13 cellular contexts compared by ENCODE assay signal in genomic region chr1:235953801-235954200, GRCh38.
A peak's percentile ranks its signal among the peaks of the same experiment; 100 is the strongest.
DNase-seq lines count a peak whose midpoint lies in the region; ATAC-seq and TF ChIP-seq lines count a peak whose summit lies in the region.
"Had no signal": no experiment of that assay in that cellular context is flagged by ENCODE, and none has a peak within 500 bp of the region (broad histone marks: within the 10 kb centered on the region; RNA-seq: fewer than 3 reads in every experiment).

No MANE protein-coding gene starts in this region.

- H3K4me3 ChIP-seq in OCI-LY3 (ENCODE audit: low read length): peak overlapping the region; percentile 54; the same call in 1 of the 2 replicates
- H3K4me3 ChIP-seq in neutrophil (ENCODE audit: low read depth in 1 of 2, low read length in 1 of 2): peak overlapping the region; percentile 55 to 57
- H3K4me3 ChIP-seq: K562, right atrium auricular region had no signal

- H3K36me3 ChIP-seq in OCI-LY3 (replicated peaks; ENCODE audit: low read depth, low read length) (no peaks in the 10 kb centered on the region), neutrophil (no peaks in the 10 kb centered on the region)
- H3K36me3 ChIP-seq: right atrium auricular region had no signal

- TF ChIP-seq CTCF in OCI-LY3 (IDR thresholded peaks at IDR 0.05; ENCODE audit: low read depth, low read length) (no peak), chondrocyte (IDR thresholded peaks at IDR 0.05) (no peak), neutrophil (IDR thresholded peaks at IDR 0.05) (no peak)

- H3K27me3 Mint-ChIP-seq in chondrocyte (ENCODE audit: low read depth): no peaks in the 10 kb centered on the region

- H3K36me3 Mint-ChIP-seq in chondrocyte (ENCODE audit: low read depth): peaks cover 3% of the 10 kb centered on the region

- DNase-seq in Caki2 (ENCODE audit: low read depth): peak; percentile 16
- DNase-seq in chondrocyte (ENCODE audit: low spot score): no peak
- no peak for DNase-seq in DMS 273 (lab: John Stamatoyannopoulos, UW; ENCODE audit: unreplicated experiment)
- DNase-seq in pons (ENCODE audit: low spot score): no peak
- DNase-seq in NCI-H774 (lab: John Stamatoyannopoulos, UW): no peak
- DNase-seq: activated effector memory CD4-positive, alpha-beta T cell treated with anti-CD3 and anti-CD28 coated beads, Interleukin-2, amount 50 U/mL, for 16 hours; left ventricle myocardium superior; NCI-H446 treated with DMSO at 0.1 percent for 48 hours had no signal

- H3K79me2 ChIP-seq in OCI-LY3 (ENCODE audit: low read length): no peaks in the 10 kb centered on the region

- H3K27me3 ChIP-seq in OCI-LY3 (ENCODE audit: low read depth, low read length) (peaks cover 58% of the 10 kb centered on the region), neutrophil (no peaks in the 10 kb centered on the region)
- H3K27me3 ChIP-seq: right atrium auricular region had no signal

- H3K4me1 ChIP-seq in OCI-LY3 (ENCODE audit: low read length) (peaks cover 29% of the 10 kb centered on the region), neutrophil (ENCODE audit: control insufficient read depth in 1 of 2, insufficient read depth in 1 of 2, low read depth in 1 of 2, low read length in 1 of 2) (peaks cover 90 to 95% of the 10 kb centered on the region in 2 experiments)
- H3K4me1 ChIP-seq: right atrium auricular region had no signal

- in situ Hi-C loops in Caki2 (cut with HindIII; ENCODE audit: low pct_unique_long_range_greater_than_20kb, low sequenced_read_pairs): no loop called here

- peaks cover 12% of the 10 kb centered on the region for H3K4me1 Mint-ChIP-seq in chondrocyte (ENCODE audit: low read depth)

- peak overlapping the region; percentile 80 for H3K4me2 ChIP-seq in OCI-LY3 (ENCODE audit: low read length)

- H3K9me3 ChIP-seq in OCI-LY3 (ENCODE audit: insufficient read depth, low read length) (no peaks in the 10 kb centered on the region), neutrophil (no peaks in the 10 kb centered on the region)
- H3K9me3 ChIP-seq: right atrium auricular region had no signal

- ATAC-seq in GM21360 (IDR thresholded peaks at IDR 0.05; ENCODE audit: unreplicated experiment): no peak
- ATAC-seq: K562 had no signal

- H2AFZ ChIP-seq in OCI-LY3 (ENCODE audit: low read depth, low read length): no peak overlapping the region

- peaks cover 18% of the 10 kb centered on the region for H3K9me3 Mint-ChIP-seq in chondrocyte (ENCODE audit: low read depth)

- peak overlapping the region; percentile 89 for H3K27ac Mint-ChIP-seq in chondrocyte (ENCODE audit: unreplicated experiment)

- no peak overlapping the region for H3K4me3 Mint-ChIP-seq in chondrocyte (ENCODE audit: unreplicated experiment)

- H4K20me1 ChIP-seq in OCI-LY3 (ENCODE audit: insufficient read depth, low read length): peaks cover 8% of the 10 kb centered on the region; the same call in 1 of the 2 replicates

- H3K27ac ChIP-seq in OCI-LY3 (ENCODE audit: low read length) (no peak overlapping the region), neutrophil (peak overlapping the region; percentile 89)
- H3K27ac ChIP-seq: right atrium auricular region had no signal

- no peak overlapping the region for H3K9ac ChIP-seq in OCI-LY3 (ENCODE audit: low read length)
